ENCODE assay signal across 14 cellular contexts in genomic region chr21:29235714-29236197, GRCh38.
DNase-seq lines count a peak whose midpoint lies in the region; ATAC-seq and TF ChIP-seq lines count a peak whose summit lies in the region.
"Had no signal": no experiment of that assay in that cellular context is flagged by ENCODE, and none has a peak within 500 bp of the region (broad histone marks: within the 10 kb centered on the region; RNA-seq: fewer than 3 reads in every experiment).

No MANE protein-coding gene starts in this region.

- CTCF ChIA-PET in activated CD4-positive, alpha-beta memory T cell treated with anti-CD3 and anti-CD28 coated beads for 36 hours (lab: Charles Lee) = interaction anchor here (2.6 kb wide), 1 partner anchor 9 kb away, joined by 29 read pairs; no protein-coding TSS in a partner anchor

- POLR2A ChIA-PET in activated CD4-positive, alpha-beta memory T cell treated with anti-CD3 and anti-CD28 coated beads for 36 hours (lab: Charles Lee) = interaction anchor here (0.8 to 1.6 kb wide), 3 partner anchors 9 to 64 kb away, joined by 3 to 6 read pairs (median 6); no protein-coding TSS in a partner anchor

- no peak overlapping the region for H3K14ac ChIP-seq in neuronal stem cell (ENCODE audit: low read length)

- H3K4me2 ChIP-seq in OCI-LY3 (ENCODE audit: low read length) (peak overlapping the region; percentile 90), neuronal stem cell (ENCODE audit: insufficient read depth, low read length, poor library complexity, severe bottlenecking) (no peak overlapping the region)

- H4K91ac ChIP-seq in neuronal stem cell (ENCODE audit: low read depth, low read length, poor library complexity) = no peak overlapping the region

- no peak overlapping the region for H3K18ac ChIP-seq in neuronal stem cell (ENCODE audit: low read length)

- H4K8ac ChIP-seq in neuronal stem cell (ENCODE audit: low read depth, low read length) = no peak overlapping the region

- no peak overlapping the region for H2BK15ac ChIP-seq in neuronal stem cell (ENCODE audit: low read length)

- DNase-seq in CD14-positive monocyte (ENCODE audit: low spot score) = no peak
- DNase-seq in foreskin keratinocyte = no peak
- no peak for DNase-seq in NCI-H69 (lab: John Stamatoyannopoulos, UW)
- DNase-seq in activated CD4-positive, alpha-beta memory T cell treated with anti-CD3 and anti-CD28 coated beads for 36 hours = no peak
- DNase-seq in neuronal stem cell (ENCODE audit: low spot score) = no peak
- DNase-seq: activated effector memory CD4-positive, alpha-beta T cell treated with anti-CD3 and anti-CD28 coated beads, Interleukin-2, amount 50 U/mL, for 16 hours; AML-193; effector memory CD8-positive, alpha-beta T cell; GM23248; NCI-H2029; testis had no signal

- TF ChIP-seq CTCF in CD14-positive monocyte (IDR thresholded peaks at IDR 0.05) (no peak), OCI-LY3 (IDR thresholded peaks at IDR 0.05; ENCODE audit: low read depth, low read length) (no peak), foreskin keratinocyte (conservative IDR thresholded peaks at IDR 0.05) (no peak)

- H3K36me3 Mint-ChIP-seq in CD14-positive monocyte = peaks cover 0 to 3% of the 10 kb centered on the region in 2 donors
- H3K36me3 Mint-ChIP-seq in activated CD4-positive, alpha-beta memory T cell treated with anti-CD3 and anti-CD28 coated beads for 36 hours = no peaks in the 10 kb centered on the region

- peak; percentile 49 for ATAC-seq in GM19043 (IDR thresholded peaks at IDR 0.05; ENCODE audit: low read depth, unreplicated experiment)
- ATAC-seq in HG02943 (IDR thresholded peaks at IDR 0.05; ENCODE audit: low read depth, unreplicated experiment) = peak; percentile 52
- no peak for ATAC-seq in foreskin keratinocyte
- ATAC-seq: effector memory CD8-positive, alpha-beta T cell had no signal

- H3K9me3 Mint-ChIP-seq in CD14-positive monocyte = no peaks in the 10 kb centered on the region
- H3K9me3 Mint-ChIP-seq in activated CD4-positive, alpha-beta memory T cell treated with anti-CD3 and anti-CD28 coated beads for 36 hours = no peaks in the 10 kb centered on the region
- H3K9me3 Mint-ChIP-seq: effector memory CD8-positive, alpha-beta T cell had no signal

- H3K23ac ChIP-seq in neuronal stem cell (ENCODE audit: low read depth, low read length, poor library complexity) = no peak overlapping the region

- intact Hi-C loops in CD14-positive monocyte (cut with micrococcal nuclease) = loop anchor here in 1 of 2 donors (5.0 kb wide), 2 partner anchors 38 to 53 kb away; no protein-coding TSS in a partner anchor
- intact Hi-C loops in activated CD4-positive, alpha-beta memory T cell treated with anti-CD3 and anti-CD28 coated beads for 36 hours (cut with micrococcal nuclease) = no loop called here

- peaks cover 91% of the 10 kb centered on the region for H3K4me1 Mint-ChIP-seq in CD14-positive monocyte
- H3K4me1 Mint-ChIP-seq in activated CD4-positive, alpha-beta memory T cell treated with anti-CD3 and anti-CD28 coated beads for 36 hours (ENCODE audit: low read depth) = peaks cover 50% of the 10 kb centered on the region

- peak overlapping the region; percentile 40 to 67 for H3K4me3 Mint-ChIP-seq in CD14-positive monocyte
- no peak overlapping the region for H3K4me3 Mint-ChIP-seq in activated CD4-positive, alpha-beta memory T cell treated with anti-CD3 and anti-CD28 coated beads for 36 hours
- H3K4me3 Mint-ChIP-seq: effector memory CD8-positive, alpha-beta T cell had no signal

- H3K9me3 ChIP-seq in OCI-LY3 (ENCODE audit: insufficient read depth, low read length) (no peaks in the 10 kb centered on the region), neuronal stem cell (replicated peaks in 1 of 2; ENCODE audit: control insufficient read depth in 2 of 2, insufficient read depth in 1 of 2, low read depth in 1 of 2, low read length in 2 of 2) (no peaks in the 10 kb centered on the region)
- H3K9me3 ChIP-seq: testis had no signal

- H2BK120ac ChIP-seq in neuronal stem cell (ENCODE audit: low read depth, low read length) = no peak overlapping the region

- H3K27me3 ChIP-seq in OCI-LY3 (ENCODE audit: low read depth, low read length) (no peaks in the 10 kb centered on the region), foreskin keratinocyte (no peaks in the 10 kb centered on the region), neuronal stem cell (ENCODE audit: control insufficient read depth in 3 of 3, insufficient read depth in 3 of 3, low read depth in 1 of 3, low read length in 3 of 3) (peaks cover 0 to 5% (median 0%) of the 10 kb centered on the region in 3 experiments)
- H3K27me3 ChIP-seq: testis had no signal

- no peaks in the 10 kb centered on the region for H3K79me1 ChIP-seq in neuronal stem cell (ENCODE audit: low read depth, low read length)

- H2BK5ac ChIP-seq in neuronal stem cell (ENCODE audit: low read length) = no peak overlapping the region

- H2AFZ ChIP-seq in OCI-LY3 (ENCODE audit: low read depth, low read length) (no peak overlapping the region), neuronal stem cell (ENCODE audit: low read length) (no peak overlapping the region)
- H2AFZ ChIP-seq: GM23248 had no signal

- no peaks in the 10 kb centered on the region for H3K27me3 Mint-ChIP-seq in CD14-positive monocyte (ENCODE audit: low read depth in 3 of 3)
- H3K27me3 Mint-ChIP-seq in activated CD4-positive, alpha-beta memory T cell treated with anti-CD3 and anti-CD28 coated beads for 36 hours = peaks cover 30% of the 10 kb centered on the region

- peaks cover 5% of the 10 kb centered on the region for H3K36me3 ChIP-seq in OCI-LY3 (replicated peaks; ENCODE audit: low read depth, low read length)
- H3K36me3 ChIP-seq in neuronal stem cell (replicated peaks in 1 of 2; ENCODE audit: control insufficient read depth in 2 of 2, insufficient read depth in 2 of 2, low read length in 2 of 2) = no peaks in the 10 kb centered on the region

- peak overlapping the region; percentile 99 for H3K27ac ChIP-seq in OCI-LY3 (ENCODE audit: low read length)
- H3K27ac ChIP-seq in foreskin keratinocyte = no peak overlapping the region
- H3K27ac ChIP-seq in neuronal stem cell (replicated peaks; ENCODE audit: low read length) = no peak overlapping the region
- H3K27ac ChIP-seq: GM23248, testis had no signal

- peak overlapping the region; percentile 85 for H3K9ac ChIP-seq in OCI-LY3 (ENCODE audit: low read length)
- no peak overlapping the region for H3K9ac ChIP-seq in neuronal stem cell (ENCODE audit: low read depth, low read length, poor library complexity)
- H3K9ac ChIP-seq: GM23248 had no signal

- H3K79me2 ChIP-seq in OCI-LY3 (ENCODE audit: low read length) = peaks cover 31% of the 10 kb centered on the region

- H2AK5ac ChIP-seq in neuronal stem cell (ENCODE audit: low read depth, low read length) = no peak overlapping the region

- peak overlapping the region; percentile 83 to 95 (median 92) for H3K27ac Mint-ChIP-seq in CD14-positive monocyte
- no peak overlapping the region for H3K27ac Mint-ChIP-seq in activated CD4-positive, alpha-beta memory T cell treated with anti-CD3 and anti-CD28 coated beads for 36 hours
- H3K27ac Mint-ChIP-seq: effector memory CD8-positive, alpha-beta T cell had no signal

- H3K4ac ChIP-seq in neuronal stem cell (ENCODE audit: low read length) = no peak overlapping the region

- peak overlapping the region; percentile 44 for H3K4me3 ChIP-seq in OCI-LY3 (ENCODE audit: low read length)
- no peak overlapping the region for H3K4me3 ChIP-seq in neuronal stem cell (ENCODE audit: low read length in 2 of 2)
- H3K4me3 ChIP-seq: GM23248, testis had no signal

- WGBS in neuronal stem cell (ENCODE audit: extremely low coverage in 2 of 2, insufficient read length in 2 of 2, insufficient replicate concordance in 1 of 2), 2 donors = no CpG with 5 or more reads among the region's 4 CpGs

- H3K4me1 ChIP-seq in OCI-LY3 (ENCODE audit: low read length) (peaks cover 84% of the 10 kb centered on the region), foreskin keratinocyte (peaks cover 36% of the 10 kb centered on the region), neuronal stem cell (ENCODE audit: control insufficient read depth in 2 of 2, insufficient read depth in 1 of 2, low read depth in 1 of 2, low read length in 2 of 2) (peaks cover 0 to 3% of the 10 kb centered on the region in 2 donors)

- no peaks in the 10 kb centered on the region for H4K20me1 ChIP-seq in OCI-LY3 (ENCODE audit: insufficient read depth, low read length)

- H2BK12ac ChIP-seq in neuronal stem cell (ENCODE audit: low read length) = no peak overlapping the region
